Comparison of ENCODE assay signal across 22 cellular contexts in the genomic region with DNA sequence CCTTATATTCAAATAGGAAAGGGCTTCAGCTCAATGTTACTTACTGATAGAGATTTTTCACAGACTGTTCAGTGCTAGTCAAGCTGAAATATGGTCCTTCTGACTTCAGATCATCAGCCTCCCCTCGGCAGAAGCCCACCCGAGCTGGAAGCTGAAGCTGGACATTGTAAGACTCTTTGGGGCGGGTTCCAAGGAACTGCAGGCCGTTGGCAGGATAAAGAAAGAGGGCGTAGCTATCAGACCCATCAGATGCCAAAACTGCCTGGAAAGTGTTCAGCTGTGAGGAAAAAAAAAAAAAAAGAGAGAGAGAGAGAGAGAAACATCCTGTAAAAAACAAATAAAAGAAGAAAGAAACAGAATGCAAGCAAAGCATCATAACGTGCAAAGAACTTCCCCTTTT. TPM values are rescaled to one million over a fixed set of nuclear protein-coding genes. Genes with fewer than 3 reads are reported as not detected.
DNase-seq lines count a peak whose midpoint lies in the region; ATAC-seq and TF ChIP-seq lines count a peak whose summit lies in the region.
"Had no signal": no experiment of that assay in that cellular context is flagged by ENCODE, and none has a peak within 500 bp of the region (broad histone marks: within the 10 kb centered on the region; RNA-seq: fewer than 3 reads in every experiment).

No MANE protein-coding gene starts in this region.

- no peak overlapping the region for H3K9ac ChIP-seq in colonic mucosa (ENCODE audit: low read depth in 2 of 2, low read length in 2 of 2)
- H3K9ac ChIP-seq in rectal smooth muscle tissue (ENCODE audit: low read length), result no peak overlapping the region

- TF ChIP-seq CTCF in AG10803 (conservative IDR thresholded peaks at IDR 0.05; ENCODE audit: low read length) (no peak), colonic mucosa (IDR thresholded peaks at IDR 0.05) (no peak)

- intact Hi-C loops in colonic mucosa (cut with DNase I), result no loop called here
- intact Hi-C loops in left cardiac atrium (cut with DNase I), result loop anchor here in 1 of 2 donors (5.0 kb wide), 1 partner anchor 48 kb away; no protein-coding TSS in a partner anchor

- DNase-seq in AG10803 (ENCODE audit: low read depth) (peak; percentile 50), colonic mucosa (no peak), left cardiac atrium (no peak)
- DNase-seq in activated CD8-positive, alpha-beta memory T cell treated with anti-CD3 and anti-CD28 coated beads, Interleukin-2, amount 10 ng/mL, durations not matched to agents 7 days and 5 days, result no peak
- no peak for DNase-seq in stimulated activated naive CD4-positive, alpha-beta T cell (lab: John Stamatoyannopoulos, UW)
- DNase-seq: activated CD4-positive, CD25-positive, alpha-beta regulatory T cell; activated naive CD8-positive, alpha-beta T cell treated with anti-CD3 and anti-CD28 coated beads, Interleukin-2, amount 50 U/mL, for 24 hours; DMS153; KG1; NCI-H1048; NCI-H526 treated with DMSO at 0.1 percent for 48 hours; stimulated activated CD4-positive, alpha-beta T cell treated with anti-CD3 and anti-CD28 coated beads, Interleukin-4, amount 100 ng/mL, for 4 hours; stimulated activated CD8-positive, alpha-beta memory T cell treated with anti-CD3 and anti-CD28 coated beads, Interleukin-4, amount 100 ng/mL, for 48 hours had no signal

- no peak overlapping the region for H3K4me3 Mint-ChIP-seq in activated CD8-positive, alpha-beta memory T cell treated with anti-CD3 and anti-CD28 coated beads, Interleukin-2, amount 10 ng/mL, durations not matched to agents 7 days and 5 days
- H3K4me3 Mint-ChIP-seq: activated naive CD8-positive, alpha-beta T cell treated with anti-CD3 and anti-CD28 coated beads, Interleukin-2, amount 50 U/mL, for 24 hours; activated T-helper 17 cell treated with anti-CD3 and anti-CD28 coated beads, Interleukin-2, amount 50 U/mL, for 72 hours; CD14-positive monocyte; GM23338 had no signal

- H3K36me3 Mint-ChIP-seq in activated CD8-positive, alpha-beta memory T cell treated with anti-CD3 and anti-CD28 coated beads, Interleukin-2, amount 10 ng/mL, durations not matched to agents 7 days and 5 days, result no peaks in the 10 kb centered on the region
- H3K36me3 Mint-ChIP-seq: CD14-positive monocyte had no signal

- H3K4me3 ChIP-seq in AG10803 (ENCODE audit: low read length) (no peak overlapping the region), colonic mucosa (no peak overlapping the region), rectal smooth muscle tissue (ENCODE audit: low read length) (no peak overlapping the region)
- H3K4me3 ChIP-seq: GM23338, SJSA1, skin epidermis had no signal

- CTCF ChIA-PET in activated CD8-positive, alpha-beta memory T cell treated with anti-CD3 and anti-CD28 coated beads, Interleukin-2, amount 10 ng/mL, durations not matched to agents 7 days and 5 days (lab: Charles Lee), result interaction anchor here (0.7 to 1.6 kb wide), 2 partner anchors 9 to 189 kb away, joined by 3 to 4 read pairs; a partner anchor contains a TSS

- H3K27me3 ChIP-seq in colonic mucosa (no peaks in the 10 kb centered on the region), rectal smooth muscle tissue (ENCODE audit: control insufficient read depth, insufficient read depth, low read length) (no peaks in the 10 kb centered on the region)
- H3K27me3 ChIP-seq: SJSA1 had no signal

- H3K9me3 Mint-ChIP-seq in activated CD8-positive, alpha-beta memory T cell treated with anti-CD3 and anti-CD28 coated beads, Interleukin-2, amount 10 ng/mL, durations not matched to agents 7 days and 5 days (ENCODE audit: low read depth), result no peaks in the 10 kb centered on the region
- H3K9me3 Mint-ChIP-seq: activated naive CD8-positive, alpha-beta T cell treated with anti-CD3 and anti-CD28 coated beads, Interleukin-2, amount 50 U/mL, for 24 hours; activated T-helper 17 cell treated with anti-CD3 and anti-CD28 coated beads, Interleukin-2, amount 50 U/mL, for 72 hours; GM23338 had no signal

- H3K27ac ChIP-seq in colonic mucosa, result peak overlapping the region; percentile 25
- H3K27ac ChIP-seq in rectal smooth muscle tissue (ENCODE audit: low read depth, low read length), result peak overlapping the region; percentile 38
- H3K27ac ChIP-seq: SJSA1 had no signal

- H3K4me1 ChIP-seq in colonic mucosa (no peaks in the 10 kb centered on the region), rectal smooth muscle tissue (ENCODE audit: control insufficient read depth, insufficient read depth, low read length) (peaks cover 49% of the 10 kb centered on the region)

- ATAC-seq in left cardiac atrium, result peak; percentile 62
- no peak for ATAC-seq in HG03097 (IDR thresholded peaks at IDR 0.05; ENCODE audit: low FRiP score, unreplicated experiment)
- no peak for ATAC-seq in activated CD8-positive, alpha-beta memory T cell treated with anti-CD3 and anti-CD28 coated beads, Interleukin-2, amount 10 ng/mL, durations not matched to agents 7 days and 5 days
- ATAC-seq in HG03442 (IDR thresholded peaks at IDR 0.05; ENCODE audit: unreplicated experiment), result no peak
- ATAC-seq: activated naive CD8-positive, alpha-beta T cell treated with anti-CD3 and anti-CD28 coated beads, Interleukin-2, amount 50 U/mL, for 24 hours; activated T-helper 17 cell treated with anti-CD3 and anti-CD28 coated beads, Interleukin-2, amount 50 U/mL, for 72 hours; GM23338 had no signal

- peaks cover 17% of the 10 kb centered on the region for H3K27me3 Mint-ChIP-seq in activated CD8-positive, alpha-beta memory T cell treated with anti-CD3 and anti-CD28 coated beads, Interleukin-2, amount 10 ng/mL, durations not matched to agents 7 days and 5 days

- H3K4me1 Mint-ChIP-seq in activated CD8-positive, alpha-beta memory T cell treated with anti-CD3 and anti-CD28 coated beads, Interleukin-2, amount 10 ng/mL, durations not matched to agents 7 days and 5 days, result no peaks in the 10 kb centered on the region
- H3K4me1 Mint-ChIP-seq: activated naive CD8-positive, alpha-beta T cell treated with anti-CD3 and anti-CD28 coated beads, Interleukin-2, amount 50 U/mL, for 24 hours; activated T-helper 17 cell treated with anti-CD3 and anti-CD28 coated beads, Interleukin-2, amount 50 U/mL, for 72 hours had no signal

- H3K36me3 ChIP-seq in colonic mucosa (no peaks in the 10 kb centered on the region), rectal smooth muscle tissue (ENCODE audit: control insufficient read depth, insufficient read depth, low read length) (no peaks in the 10 kb centered on the region)
- H3K36me3 ChIP-seq: SJSA1 had no signal

- no peaks in the 10 kb centered on the region for H3K9me3 ChIP-seq in colonic mucosa
- H3K9me3 ChIP-seq: SJSA1 had no signal

- no peak overlapping the region for H3K27ac Mint-ChIP-seq in activated CD8-positive, alpha-beta memory T cell treated with anti-CD3 and anti-CD28 coated beads, Interleukin-2, amount 10 ng/mL, durations not matched to agents 7 days and 5 days
- H3K27ac Mint-ChIP-seq: activated naive CD8-positive, alpha-beta T cell treated with anti-CD3 and anti-CD28 coated beads, Interleukin-2, amount 50 U/mL, for 24 hours; activated T-helper 17 cell treated with anti-CD3 and anti-CD28 coated beads, Interleukin-2, amount 50 U/mL, for 72 hours; CD14-positive monocyte; GM23338 had no signal

RNA-seq across cellular contexts. Expression of a gene that starts 8.8 kb away (rescaled TPM):
- 10 to 100 TPM; 18.8 to 28.7 TPM for total RNA-seq in colonic mucosa
- 10 to 100 TPM; 29.4 to 42.1 TPM for total RNA-seq in left cardiac atrium
- total RNA-seq in activated CD8-positive, alpha-beta memory T cell treated with anti-CD3 and anti-CD28 coated beads, Interleukin-2, amount 10 ng/mL, durations not matched to agents 7 days and 5 days, result under 1 TPM; 0.18 to 0.21 TPM
- total RNA-seq: A172 had no signal

Comparison
In these comparisons a context has a peak if more than half of its experiments do, and no peak if none do; other contexts are left out.
1. ATAC-seq: peak in left cardiac atrium (2 of 2); none in HG03097 (single experiment), activated CD8-positive, alpha-beta memory T cell treated with anti-CD3 and anti-CD28 coated beads, Interleukin-2, amount 10 ng/mL, durations not matched to agents 7 days and 5 days (single experiment) and HG03442 (single experiment).
2. RNA of a gene that starts 8.8 kb away (total RNA-seq): 29.4 to 42.1 TPM in left cardiac atrium and 18.8 to 28.7 TPM in colonic mucosa; 0.18 to 0.21 TPM in activated CD8-positive, alpha-beta memory T cell treated with anti-CD3 and anti-CD28 coated beads, Interleukin-2, amount 10 ng/mL, durations not matched to agents 7 days and 5 days; every median in the first group is over 10 times any median in the second.